Comparison of ENCODE assay signal across 8 cellular contexts in genomic region chr1:43991476-43992231, GRCh38. TPM values are rescaled to one million over a fixed set of nuclear protein-coding genes. Genes with fewer than 3 reads are reported as not detected.
DNase-seq lines count a peak whose midpoint lies in the region; ATAC-seq and TF ChIP-seq lines count a peak whose summit lies in the region.

TSS of gene CCDC24 (plus strand) at chr1:43991599. CDS start at chr1:43991879, 280 bp downstream.

- peak within 1 kb of the TSS in 51 of 59 donors; percentile 1 to 85 (median 59) for H3K27ac ChIP-seq in dorsolateral prefrontal cortex

- ATAC-seq in GM18868 (IDR thresholded peaks at IDR 0.05; ENCODE audit: unreplicated experiment) (peak; percentile 72), HG03108 (IDR thresholded peaks at IDR 0.05; ENCODE audit: unreplicated experiment) (peak; percentile 49)

- WGBS in lower leg skin, 2 donors: 0 to 3% methylated on average over 26 to 64 of the region's 66 CpGs

- in situ Hi-C loops in ACHN (cut with HindIII; ENCODE audit: low pct_ligation_motif_present, low pct_unique_long_range_greater_than_20kb, low sequenced_read_pairs): no loop called here

- DNase-seq in ACHN: peak; percentile 79
- DNase-seq in NCI-H510A treated with DMSO at 0.1 percent for 48 hours (lab: John Stamatoyannopoulos, UW): peak; percentile 100
- peak; percentile 57 to 64 for DNase-seq in activated CD4-positive, alpha-beta T cell treated with anti-CD3 and anti-CD28 coated beads, Interleukin-2, amount 50 U/mL, for 24 hours (ENCODE audit: low read depth in 1 of 2, low spot score in 1 of 2)
- DNase-seq in dorsolateral prefrontal cortex: peak; percentile 64 to 87 (median 85)
- DNase-seq in lower leg skin (ENCODE audit: low spot score in 2 of 2): peak; percentile 76 to 97
- DNase-seq in stimulated activated CD4-positive, alpha-beta T cell treated with anti-CD3 and anti-CD28 coated beads, Interleukin-4, amount 100 ng/mL, for 48 hours (ENCODE audit: low read depth in 2 of 2): peak; percentile 60 to 76

- H3K4me3 ChIP-seq in dorsolateral prefrontal cortex (peak within 1 kb of the TSS; percentile 42 to 85 (median 74)), lower leg skin (ENCODE audit: low read depth, poor library complexity, severe bottlenecking) (peak within 1 kb of the TSS; percentile 26)

- peak in 13 of 56 donors; percentile 8 to 39 (median 18) for TF ChIP-seq CTCF in dorsolateral prefrontal cortex (IDR thresholded peaks at IDR 0.05 in 54 of 56, conservative IDR thresholded peaks at IDR 0.05 in 2 of 56; ENCODE audit: low read depth in 1 of 56, partially characterized antibody in 56 of 56)
- TF ChIP-seq CTCF in lower leg skin (IDR thresholded peaks at IDR 0.05): no peak

- intact Hi-C loops in dorsolateral prefrontal cortex (cut with DNase I): no loop called here
- intact Hi-C loops in lower leg skin (cut with DNase I; ENCODE audit: low total_unique reads): no loop called here

- no peaks in the 10 kb centered on the region for H3K27me3 ChIP-seq in dorsolateral prefrontal cortex

- TF ChIP-seq POLR2A in lower leg skin (IDR thresholded peaks at IDR 0.05): no peak

RNA-seq across cellular contexts. Expression of gene CCDC24, which starts in this region (rescaled TPM):
- total RNA-seq in dorsolateral prefrontal cortex (10 to 100 TPM in 119 of 120 experiments, 1 to 10 TPM in 1; 9.0 to 34.0 (median 18.6) TPM), lower leg skin (1 to 10 TPM; 1.6 to 6.1 (median 2.7) TPM)

Comparison
In these comparisons a context has a peak if more than half of its experiments do, and no peak if none do; other contexts are left out.
1. Peak in every context shown above with its lines: DNase-seq, ATAC-seq, H3K4me3 ChIP-seq and H3K27ac ChIP-seq.